Comparison of ENCODE assay signal across 8 cellular contexts in genomic region chr16:88569614-88569984, GRCh38. TPM values are rescaled to one million over a fixed set of nuclear protein-coding genes. Genes with fewer than 3 reads are reported as not detected.
A peak's percentile ranks its signal among the peaks of the same experiment; 100 is the strongest.
DNase-seq lines count a peak whose midpoint lies in the region; ATAC-seq and TF ChIP-seq lines count a peak whose summit lies in the region.

No MANE protein-coding gene starts in this region.

- H3K27me3 ChIP-seq in BLaER1 (no peaks in the 10 kb centered on the region), suprapubic skin (no peaks in the 10 kb centered on the region)

- in situ Hi-C loops in astrocyte of the spinal cord (cut with HindIII; ENCODE audit: low sequenced_read_pairs) = no loop called here

- H3K4me1 ChIP-seq in BLaER1 (peaks cover 66% of the 10 kb centered on the region), suprapubic skin (peaks cover 22% of the 10 kb centered on the region)

- ATAC-seq in GM19463 (IDR thresholded peaks at IDR 0.05; ENCODE audit: unreplicated experiment) = peak; percentile 17

- H3K36me3 ChIP-seq in BLaER1 (peaks cover 31% of the 10 kb centered on the region), suprapubic skin (peaks cover 7% of the 10 kb centered on the region)

- no peak for TF ChIP-seq EP300 in suprapubic skin (IDR thresholded peaks at IDR 0.05)

- H3K9ac ChIP-seq in BLaER1 = peak overlapping the region; percentile 82

- H3K27ac ChIP-seq in BLaER1 (peak overlapping the region; percentile 90), suprapubic skin (peak overlapping the region; percentile 87)

- 6% methylated on average over 14 of the region's 28 CpGs for WGBS in suprapubic skin

- H3K4me2 ChIP-seq in BLaER1 = peak overlapping the region; percentile 96

- H3K4me3 ChIP-seq in BLaER1 (peak overlapping the region; percentile 99), astrocyte of the spinal cord (ENCODE audit: low read depth, low read length) (peak overlapping the region; percentile 57), suprapubic skin (peak overlapping the region; percentile 84)

- H3K9me3 ChIP-seq in BLaER1 (no peaks in the 10 kb centered on the region), suprapubic skin (no peaks in the 10 kb centered on the region)

- no peak for TF ChIP-seq POLR2A in suprapubic skin (IDR thresholded peaks at IDR 0.05)

- peak; percentile 12 for DNase-seq in HK-2 (ENCODE audit: unreplicated experiment)
- DNase-seq in astrocyte of the spinal cord (ENCODE audit: low read depth, low spot score) = peak; percentile 1
- peak; percentile 13 for DNase-seq in kidney tubule cell (ENCODE audit: low spot score)
- DNase-seq in suprapubic skin (ENCODE audit: low spot score in 2 of 2) = peak in 1 of 2 donors; percentile 76
- no peak for DNase-seq in UCSD-AML1 (lab: John Stamatoyannopoulos, UW; ENCODE audit: unreplicated experiment)
- no peak for DNase-seq in NCI-H1436 (lab: John Stamatoyannopoulos, UW)

- TF ChIP-seq CTCF in astrocyte of the spinal cord (IDR thresholded peaks at IDR 0.05; ENCODE audit: low read depth, low read length) (no peak), suprapubic skin (IDR thresholded peaks at IDR 0.05) (no peak)

- H4K20me1 ChIP-seq in BLaER1 = peaks cover 43% of the 10 kb centered on the region

RNA-seq across cellular contexts. Expression of gene ZC3H18, which starts 0.6 kb away (rescaled TPM):
- total RNA-seq in suprapubic skin = 10 to 100 TPM; 15.7 to 20.8 (median 20.3) TPM

Comparison
In these comparisons a context has a peak if more than half of its experiments do, and no peak if none do; other contexts are left out.
1. DNase-seq: peak in HK-2 (single experiment), astrocyte of the spinal cord (single experiment) and kidney tubule cell (single experiment); none in UCSD-AML1 (single experiment) and NCI-H1436 (single experiment).
2. Peak in every context shown above with its lines, with median percentiles within 50 percentile points of each other: H3K4me3 ChIP-seq.